Comparison of ENCODE assay signal across 2 cellular contexts in the genomic region with DNA sequence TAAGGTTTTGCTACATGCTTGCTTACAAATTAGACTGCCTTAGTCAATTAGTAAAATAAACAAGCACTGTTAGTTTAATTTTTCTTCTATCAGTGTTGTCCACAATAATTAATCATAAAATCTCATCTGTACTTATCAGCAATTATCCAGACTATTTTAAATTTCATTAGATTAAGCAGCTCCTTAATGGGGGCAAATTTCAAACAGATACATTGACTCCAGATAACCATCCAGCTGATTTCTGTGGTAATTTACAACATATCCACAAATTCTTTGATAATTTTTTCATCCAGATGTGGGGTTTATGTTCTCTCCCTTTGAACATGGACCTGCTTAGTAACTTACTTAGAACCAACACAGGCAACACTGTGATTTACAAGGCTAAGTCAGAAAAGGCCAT.
A peak's percentile ranks its signal among the peaks of the same experiment; 100 is the strongest.
TF ChIP-seq lines count a peak whose summit lies in the region.

No MANE protein-coding gene starts in this region.

TF ChIP-seq in GM23338, 12 proteins besides CTCF, POLR2A, EP300 and RAD21 (continues in another document):
- TF ChIP-seq, protein P1, sequence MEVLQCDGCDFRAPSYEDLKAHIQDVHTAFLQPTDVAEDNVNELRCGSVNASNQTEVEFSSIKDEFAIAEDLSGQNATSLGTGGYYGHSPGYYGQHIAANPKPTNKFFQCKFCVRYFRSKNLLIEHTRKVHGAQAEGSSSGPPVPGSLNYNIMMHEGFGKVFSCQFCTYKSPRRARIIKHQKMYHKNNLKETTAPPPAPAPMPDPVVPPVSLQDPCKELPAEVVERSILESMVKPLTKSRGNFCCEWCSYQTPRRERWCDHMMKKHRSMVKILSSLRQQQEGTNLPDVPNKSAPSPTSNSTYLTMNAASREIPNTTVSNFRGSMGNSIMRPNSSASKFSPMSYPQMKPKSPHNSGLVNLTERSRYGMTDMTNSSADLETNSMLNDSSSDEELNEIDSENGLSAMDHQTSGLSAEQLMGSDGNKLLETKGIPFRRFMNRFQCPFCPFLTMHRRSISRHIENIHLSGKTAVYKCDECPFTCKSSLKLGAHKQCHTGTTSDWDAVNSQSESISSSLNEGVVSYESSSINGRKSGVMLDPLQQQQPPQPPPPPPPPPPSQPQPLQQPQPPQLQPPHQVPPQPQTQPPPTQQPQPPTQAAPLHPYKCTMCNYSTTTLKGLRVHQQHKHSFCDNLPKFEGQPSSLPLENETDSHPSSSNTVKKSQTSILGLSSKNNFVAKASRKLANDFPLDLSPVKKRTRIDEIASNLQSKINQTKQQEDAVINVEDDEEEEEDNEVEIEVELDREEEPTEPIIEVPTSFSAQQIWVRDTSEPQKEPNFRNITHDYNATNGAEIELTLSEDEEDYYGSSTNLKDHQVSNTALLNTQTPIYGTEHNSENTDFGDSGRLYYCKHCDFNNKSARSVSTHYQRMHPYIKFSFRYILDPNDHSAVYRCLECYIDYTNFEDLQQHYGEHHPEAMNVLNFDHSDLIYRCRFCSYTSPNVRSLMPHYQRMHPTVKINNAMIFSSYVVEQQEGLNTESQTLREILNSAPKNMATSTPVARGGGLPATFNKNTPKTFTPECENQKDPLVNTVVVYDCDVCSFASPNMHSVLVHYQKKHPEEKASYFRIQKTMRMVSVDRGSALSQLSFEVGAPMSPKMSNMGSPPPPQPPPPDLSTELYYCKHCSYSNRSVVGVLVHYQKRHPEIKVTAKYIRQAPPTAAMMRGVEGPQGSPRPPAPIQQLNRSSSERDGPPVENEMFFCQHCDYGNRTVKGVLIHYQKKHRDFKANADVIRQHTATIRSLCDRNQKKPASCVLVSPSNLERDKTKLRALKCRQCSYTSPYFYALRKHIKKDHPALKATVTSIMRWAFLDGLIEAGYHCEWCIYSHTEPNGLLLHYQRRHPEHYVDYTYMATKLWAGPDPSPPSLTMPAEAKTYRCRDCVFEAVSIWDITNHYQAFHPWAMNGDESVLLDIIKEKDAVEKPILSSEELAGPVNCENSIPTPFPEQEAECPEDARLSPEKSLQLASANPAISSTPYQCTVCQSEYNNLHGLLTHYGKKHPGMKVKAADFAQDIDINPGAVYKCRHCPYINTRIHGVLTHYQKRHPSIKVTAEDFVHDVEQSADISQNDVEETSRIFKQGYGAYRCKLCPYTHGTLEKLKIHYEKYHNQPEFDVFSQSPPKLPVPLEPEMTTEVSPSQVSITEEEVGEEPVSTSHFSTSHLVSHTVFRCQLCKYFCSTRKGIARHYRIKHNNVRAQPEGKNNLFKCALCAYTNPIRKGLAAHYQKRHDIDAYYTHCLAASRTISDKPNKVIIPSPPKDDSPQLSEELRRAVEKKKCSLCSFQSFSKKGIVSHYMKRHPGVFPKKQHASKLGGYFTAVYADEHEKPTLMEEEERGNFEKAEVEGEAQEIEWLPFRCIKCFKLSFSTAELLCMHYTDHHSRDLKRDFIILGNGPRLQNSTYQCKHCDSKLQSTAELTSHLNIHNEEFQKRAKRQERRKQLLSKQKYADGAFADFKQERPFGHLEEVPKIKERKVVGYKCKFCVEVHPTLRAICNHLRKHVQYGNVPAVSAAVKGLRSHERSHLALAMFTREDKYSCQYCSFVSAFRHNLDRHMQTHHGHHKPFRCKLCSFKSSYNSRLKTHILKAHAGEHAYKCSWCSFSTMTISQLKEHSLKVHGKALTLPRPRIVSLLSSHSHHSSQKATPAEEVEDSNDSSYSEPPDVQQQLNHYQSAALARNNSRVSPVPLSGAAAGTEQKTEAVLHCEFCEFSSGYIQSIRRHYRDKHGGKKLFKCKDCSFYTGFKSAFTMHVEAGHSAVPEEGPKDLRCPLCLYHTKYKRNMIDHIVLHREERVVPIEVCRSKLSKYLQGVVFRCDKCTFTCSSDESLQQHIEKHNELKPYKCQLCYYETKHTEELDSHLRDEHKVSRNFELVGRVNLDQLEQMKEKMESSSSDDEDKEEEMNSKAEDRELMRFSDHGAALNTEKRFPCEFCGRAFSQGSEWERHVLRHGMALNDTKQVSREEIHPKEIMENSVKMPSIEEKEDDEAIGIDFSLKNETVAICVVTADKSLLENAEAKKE (CRISPR knock-in tag; IDR thresholded peaks at IDR 0.05) = no peak
- no peak for TF ChIP-seq CREB1 (CRISPR knock-in tag; IDR thresholded peaks at IDR 0.05; ENCODE audit: low read depth)
- no peak for TF ChIP-seq REST (IDR thresholded peaks at IDR 0.05; ENCODE audit: unreplicated experiment)
- TF ChIP-seq, protein P2, sequence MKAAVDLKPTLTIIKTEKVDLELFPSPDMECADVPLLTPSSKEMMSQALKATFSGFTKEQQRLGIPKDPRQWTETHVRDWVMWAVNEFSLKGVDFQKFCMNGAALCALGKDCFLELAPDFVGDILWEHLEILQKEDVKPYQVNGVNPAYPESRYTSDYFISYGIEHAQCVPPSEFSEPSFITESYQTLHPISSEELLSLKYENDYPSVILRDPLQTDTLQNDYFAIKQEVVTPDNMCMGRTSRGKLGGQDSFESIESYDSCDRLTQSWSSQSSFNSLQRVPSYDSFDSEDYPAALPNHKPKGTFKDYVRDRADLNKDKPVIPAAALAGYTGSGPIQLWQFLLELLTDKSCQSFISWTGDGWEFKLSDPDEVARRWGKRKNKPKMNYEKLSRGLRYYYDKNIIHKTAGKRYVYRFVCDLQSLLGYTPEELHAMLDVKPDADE (IDR thresholded peaks at IDR 0.05) = no peak
- TF ChIP-seq EZH2 (IDR thresholded peaks at IDR 0.05; ENCODE audit: low read depth, unreplicated experiment) = no peak
- TF ChIP-seq EZH2phosphoT487 (IDR thresholded peaks at IDR 0.05; ENCODE audit: unreplicated experiment) = no peak
- no peak for TF ChIP-seq ZNF331 (CRISPR knock-in tag; IDR thresholded peaks at IDR 0.05; ENCODE audit: low read depth)
- no peak for TF ChIP-seq NANOG (IDR thresholded peaks at IDR 0.05; ENCODE audit: borderline replicate concordance)
- TF ChIP-seq POLR2AphosphoS5 (IDR thresholded peaks at IDR 0.05; ENCODE audit: low read depth) = no peak
- no peak for TF ChIP-seq JUNB (IDR thresholded peaks at IDR 0.05; ENCODE audit: unreplicated experiment)

TF ChIP-seq in SK-N-SH treated with all-trans-retinoic acid at 6 μM for 48 hours, 23 proteins besides CTCF, POLR2A, EP300 and RAD21 (continued from another document):
- TF ChIP-seq, protein P3, sequence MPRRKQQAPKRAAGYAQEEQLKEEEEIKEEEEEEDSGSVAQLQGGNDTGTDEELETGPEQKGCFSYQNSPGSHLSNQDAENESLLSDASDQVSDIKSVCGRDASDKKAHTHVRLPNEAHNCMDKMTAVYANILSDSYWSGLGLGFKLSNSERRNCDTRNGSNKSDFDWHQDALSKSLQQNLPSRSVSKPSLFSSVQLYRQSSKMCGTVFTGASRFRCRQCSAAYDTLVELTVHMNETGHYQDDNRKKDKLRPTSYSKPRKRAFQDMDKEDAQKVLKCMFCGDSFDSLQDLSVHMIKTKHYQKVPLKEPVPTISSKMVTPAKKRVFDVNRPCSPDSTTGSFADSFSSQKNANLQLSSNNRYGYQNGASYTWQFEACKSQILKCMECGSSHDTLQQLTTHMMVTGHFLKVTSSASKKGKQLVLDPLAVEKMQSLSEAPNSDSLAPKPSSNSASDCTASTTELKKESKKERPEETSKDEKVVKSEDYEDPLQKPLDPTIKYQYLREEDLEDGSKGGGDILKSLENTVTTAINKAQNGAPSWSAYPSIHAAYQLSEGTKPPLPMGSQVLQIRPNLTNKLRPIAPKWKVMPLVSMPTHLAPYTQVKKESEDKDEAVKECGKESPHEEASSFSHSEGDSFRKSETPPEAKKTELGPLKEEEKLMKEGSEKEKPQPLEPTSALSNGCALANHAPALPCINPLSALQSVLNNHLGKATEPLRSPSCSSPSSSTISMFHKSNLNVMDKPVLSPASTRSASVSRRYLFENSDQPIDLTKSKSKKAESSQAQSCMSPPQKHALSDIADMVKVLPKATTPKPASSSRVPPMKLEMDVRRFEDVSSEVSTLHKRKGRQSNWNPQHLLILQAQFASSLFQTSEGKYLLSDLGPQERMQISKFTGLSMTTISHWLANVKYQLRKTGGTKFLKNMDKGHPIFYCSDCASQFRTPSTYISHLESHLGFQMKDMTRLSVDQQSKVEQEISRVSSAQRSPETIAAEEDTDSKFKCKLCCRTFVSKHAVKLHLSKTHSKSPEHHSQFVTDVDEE (CRISPR knock-in tag; IDR thresholded peaks at IDR 0.05) = 0 out of 2 replicates have a peak, but pooled peaks have one; percentile 37
